In genomic region chr19:48660854-48661731, GRCh38 we compare ENCODE assay signal across 8 cellular contexts. TPM values are rescaled to one million over a fixed set of nuclear protein-coding genes. Genes with fewer than 3 reads are reported as not detected.
DNase-seq lines count a peak whose midpoint lies in the region; ATAC-seq, FAIRE-seq and TF ChIP-seq lines count a peak whose summit lies in the region.

No MANE protein-coding gene starts in this region.

- no peak for TF ChIP-seq CTCF in HepG2 (CRISPR knock-in tag; IDR thresholded peaks at IDR 0.05)

- no peaks in the 10 kb centered on the region for H3K79me2 ChIP-seq in HepG2 (ENCODE audit: insufficient read depth, low read length)

- no peak overlapping the region for H2AFZ ChIP-seq in HepG2 (ENCODE audit: low read length)

- H3K9me3 Mint-ChIP-seq in activated CD4-positive, alpha-beta T cell treated with anti-CD3 and anti-CD28 coated beads for 36 hours (ENCODE audit: low read depth), result no peaks in the 10 kb centered on the region

- in situ Hi-C loops in HepG2 (cut with HindIII; ENCODE audit: extremely low pct_ligation_motif_present, low pct_unique_long_range_greater_than_20kb), result no loop called here

- TF ChIP-seq EP300 in HepG2 (IDR thresholded peaks at IDR 0.05; ENCODE audit: low read depth in 2 of 2, low read length in 2 of 2) (no peak), HepG2 (CRISPR knock-in tag; IDR thresholded peaks at IDR 0.05; ENCODE audit: borderline replicate concordance) (no peak)

- CTCF ChIA-PET in activated CD4-positive, alpha-beta T cell treated with anti-CD3 and anti-CD28 coated beads for 36 hours (lab: Charles Lee), result interaction anchor here (0.5 to 0.9 kb wide), 2 partner anchors 51 to 1177 kb away, joined by 3 to 4 read pairs; no protein-coding TSS in a partner anchor
- CTCF ChIA-PET in HepG2 (lab: Yijun Ruan, JAX; ENCODE audit: low intra/inter-chr PET ratio, low total read pairs), result interaction anchor here (0.7 kb wide), 1 partner anchor 24 kb away, joined by 3 read pairs; no protein-coding TSS in a partner anchor

- no peak overlapping the region for H3K4me2 ChIP-seq in HepG2 (ENCODE audit: low read depth, low read length)

- H3K27me3 Mint-ChIP-seq in activated CD4-positive, alpha-beta T cell treated with anti-CD3 and anti-CD28 coated beads for 36 hours, result no peaks in the 10 kb centered on the region

- WGBS in HepG2 (ENCODE audit: low lambda C conversion rate), result 69% methylated on average over 33 of the region's 40 CpGs

- TF ChIP-seq RAD21 in HepG2 (CRISPR knock-in tag; IDR thresholded peaks at IDR 0.05), result no peak

- H3K4me1 Mint-ChIP-seq in activated CD4-positive, alpha-beta T cell treated with anti-CD3 and anti-CD28 coated beads for 36 hours, result peaks cover 7% of the 10 kb centered on the region

- no peak overlapping the region for H3K27ac ChIP-seq in HepG2 (ENCODE audit: extremely low read length, insufficient read depth, low read length)

- H3K9me3 ChIP-seq in HepG2 (ENCODE audit: low read length), result no peaks in the 10 kb centered on the region

- TF ChIP-seq POLR2A in HepG2 (IDR thresholded peaks at IDR 0.05; ENCODE audit: insufficient read depth in 1 of 2, low read depth in 2 of 2, low read length in 2 of 2), result no peak

- peak; percentile 58 for FAIRE-seq in HepG2 (lab: Jason Lieb, UNC)

- peak; percentile 82 for ATAC-seq in HG02870 (IDR thresholded peaks at IDR 0.05; ENCODE audit: unreplicated experiment)
- ATAC-seq in activated CD4-positive, alpha-beta T cell treated with anti-CD3 and anti-CD28 coated beads for 36 hours, result peak; percentile 94
- peak; percentile 74 for ATAC-seq in HepG2

- POLR2A ChIA-PET in activated CD4-positive, alpha-beta T cell treated with anti-CD3 and anti-CD28 coated beads for 36 hours (lab: Charles Lee), result no interaction called here
- POLR2A ChIA-PET in HepG2 (lab: Yijun Ruan, JAX), result no interaction called here

- H3K4me3 Mint-ChIP-seq in activated CD4-positive, alpha-beta T cell treated with anti-CD3 and anti-CD28 coated beads for 36 hours, result peak overlapping the region; percentile 10

- intact Hi-C loops in activated CD4-positive, alpha-beta T cell treated with anti-CD3 and anti-CD28 coated beads for 36 hours (cut with DNase I, micrococcal nuclease), result loop anchor here (1.0 to 5.0 kb wide), 5 partner anchors 15 to 332 kb away; partner anchors contain the start of genes CA11 (in 1 of the 2), GYS1 (in 1 of the 2) and RUVBL2 (in 1 of the 2)
- intact Hi-C loops in HepG2 (cut with micrococcal nuclease; ENCODE audit: unreplicated experiment), result no loop called here

- no TSS peak for BruUV-seq in HepG2 (replicated peaks; lab: Mats Ljungman, UMichigan)

- H3K36me3 ChIP-seq in HepG2 (replicated peaks in 1 of 2; ENCODE audit: control insufficient read depth in 1 of 2, insufficient read depth in 2 of 2, low read length in 2 of 2), result no peaks in the 10 kb centered on the region

- H3K4me3 ChIP-seq in HepG2 (replicated peaks in 1 of 3; ENCODE audit: insufficient read depth in 1 of 3, low read depth in 2 of 3, low read length in 3 of 3), result no peak overlapping the region

- H4K20me1 ChIP-seq in HepG2 (ENCODE audit: insufficient read depth, low read length), result no peaks in the 10 kb centered on the region

- peaks cover 1 to 6% of the 10 kb centered on the region in 2 experiments; a peak in 2 of 5 replicates for H3K27me3 ChIP-seq in HepG2 (ENCODE audit: control insufficient read depth in 1 of 2, insufficient read depth in 2 of 2, low read length in 2 of 2)

- no peaks in the 10 kb centered on the region for H3K4me1 ChIP-seq in HepG2 (ENCODE audit: insufficient read depth, low read length)

- H3K27ac Mint-ChIP-seq in activated CD4-positive, alpha-beta T cell treated with anti-CD3 and anti-CD28 coated beads for 36 hours, result peak overlapping the region; percentile 94

- peak; percentile 27 to 62 for DNase-seq in NCI-H187 (lab: John Stamatoyannopoulos, UW)
- DNase-seq in NCI-H187 treated with DMSO at 0.1 percent for 48 hours (lab: John Stamatoyannopoulos, UW), result no peak
- peak; percentile 98 for DNase-seq in NCI-H2196 treated with DMSO at 0.1 percent for 48 hours (lab: John Stamatoyannopoulos, UW; ENCODE audit: unreplicated experiment)
- peak; percentile 88 for DNase-seq in activated CD4-positive, alpha-beta T cell treated with anti-CD3 and anti-CD28 coated beads for 36 hours
- peak; percentile 97 for DNase-seq in cerebellum (ENCODE audit: low spot score)
- peak; percentile 66 for DNase-seq in HepG2 (ENCODE audit: low spot score)
- peak; percentile 54 to 58 (median 55) for DNase-seq in stimulated activated CD4-positive, alpha-beta T cell treated with anti-CD3 and anti-CD28 coated beads, TNF-alpha, amount 100 ng/mL, for 4 hours (ENCODE audit: low read depth in 3 of 3)

- no peaks in the 10 kb centered on the region for H3K36me3 Mint-ChIP-seq in activated CD4-positive, alpha-beta T cell treated with anti-CD3 and anti-CD28 coated beads for 36 hours (ENCODE audit: low read depth)

- no peak overlapping the region for H3K9ac ChIP-seq in HepG2 (ENCODE audit: insufficient read depth, low read depth, low read length)

RNA-seq across cellular contexts. Expression of gene NTN5, which starts 11.7 kb away (rescaled TPM):
- total RNA-seq in activated CD4-positive, alpha-beta T cell treated with anti-CD3 and anti-CD28 coated beads for 36 hours, result under 1 TPM; 0.50 to 0.60 TPM
- total RNA-seq in cerebellum (not detected), HepG2 (2016; rRNA removed; fragmentation: Illumina TruSeq; extraction: Trizol) (not detected in 2 replicates)
- not detected in 2 replicates for total RNA-seq in HepG2 (2016; cell fraction: cytosol; rRNA removed; fragmentation: Illumina TruSeq; extraction: Trizol; ENCODE audit: low read depth)
- total RNA-seq in HepG2 (2016; cell fraction: insoluble cytoplasmic fraction; rRNA removed; fragmentation: Illumina TruSeq; extraction: Trizol), result not detected in 2 replicates
- not detected in 2 replicates for total RNA-seq in HepG2 (2016; cell fraction: membrane; rRNA removed; fragmentation: Illumina TruSeq; extraction: Trizol)
- total RNA-seq in HepG2 (2016; cell fraction: nucleus; rRNA removed; fragmentation: Illumina TruSeq; extraction: Trizol), result not detected in 2 replicates
- 0.03 and 0.05 TPM in 2 replicates for polyA plus RNA-seq in HepG2 (2011; rRNA removed)
- not detected in 2 replicates for polyA plus RNA-seq in HepG2 (2011; cell fraction: cytosol; rRNA removed)
- 0.27 and 0.42 TPM in 2 replicates for polyA plus RNA-seq in HepG2 (2011; cell fraction: nucleus; rRNA removed)
- polyA plus RNA-seq in HepG2 (2012), result 0.12 TPM in 1 of 2 replicates, not detected in the other
- not detected in 2 replicates for polyA plus RNA-seq in HepG2 (2016; cell fraction: cytosol; fragmentation: Illumina TruSeq; extraction: Trizol; ENCODE audit: low read depth)
- not detected in 2 replicates for polyA plus RNA-seq in HepG2 (2016; cell fraction: insoluble cytoplasmic fraction; fragmentation: Illumina TruSeq; extraction: Trizol; ENCODE audit: low read depth)
- polyA plus RNA-seq in HepG2 (2016; cell fraction: membrane; fragmentation: Illumina TruSeq; extraction: Trizol; ENCODE audit: low read depth), result not detected in 2 replicates
- not detected in 2 replicates for polyA plus RNA-seq in HepG2 (2016; cell fraction: nucleus; fragmentation: Illumina TruSeq; extraction: Trizol; ENCODE audit: insufficient read depth, low read depth)
- not detected in 2 replicates for polyA minus RNA-seq in HepG2 (2011; rRNA and poly(A)+ RNA removed; ENCODE audit: low replicate concordance)
- not detected in 2 replicates for polyA minus RNA-seq in HepG2 (2011; cell fraction: cytosol; rRNA and poly(A)+ RNA removed)
- not detected in 2 replicates for polyA minus RNA-seq in HepG2 (2011; cell fraction: nucleus; rRNA and poly(A)+ RNA removed)

RNA-seq across cellular contexts. Expression of gene CA11, which starts 15.1 kb away (rescaled TPM):
- total RNA-seq in activated CD4-positive, alpha-beta T cell treated with anti-CD3 and anti-CD28 coated beads for 36 hours, result 10 to 100 TPM; 11.5 to 18.0 TPM
- total RNA-seq in cerebellum (13.6 TPM), HepG2 (2016; rRNA removed; fragmentation: Illumina TruSeq; extraction: Trizol) (0.24 and 0.58 TPM in 2 replicates)
- 0.79 and 0.91 TPM in 2 replicates for total RNA-seq in HepG2 (2016; cell fraction: cytosol; rRNA removed; fragmentation: Illumina TruSeq; extraction: Trizol; ENCODE audit: low read depth)
- 0.48 TPM in 1 of 2 replicates, not detected in the other for total RNA-seq in HepG2 (2016; cell fraction: insoluble cytoplasmic fraction; rRNA removed; fragmentation: Illumina TruSeq; extraction: Trizol)
- total RNA-seq in HepG2 (2016; cell fraction: membrane; rRNA removed; fragmentation: Illumina TruSeq; extraction: Trizol), result 0.38 and 0.62 TPM in 2 replicates
- not detected in 2 replicates for total RNA-seq in HepG2 (2016; cell fraction: nucleus; rRNA removed; fragmentation: Illumina TruSeq; extraction: Trizol)
- 0.41 and 1.4 TPM in 2 replicates for polyA plus RNA-seq in HepG2 (2011; rRNA removed)
- polyA plus RNA-seq in HepG2 (2011; cell fraction: cytosol; rRNA removed), result 0.36 and 0.54 TPM in 2 replicates
- 0.45 and 0.48 TPM in 2 replicates for polyA plus RNA-seq in HepG2 (2011; cell fraction: nucleus; rRNA removed)
- polyA plus RNA-seq in HepG2 (2012), result 1.5 and 2.9 TPM in 2 replicates
- polyA plus RNA-seq in HepG2 (2016; cell fraction: cytosol; fragmentation: Illumina TruSeq; extraction: Trizol; ENCODE audit: low read depth), result 0.82 and 1.7 TPM in 2 replicates
- polyA plus RNA-seq in HepG2 (2016; cell fraction: insoluble cytoplasmic fraction; fragmentation: Illumina TruSeq; extraction: Trizol; ENCODE audit: low read depth), result 0.37 and 0.38 TPM in 2 replicates
- polyA plus RNA-seq in HepG2 (2016; cell fraction: membrane; fragmentation: Illumina TruSeq; extraction: Trizol; ENCODE audit: low read depth), result 0.62 and 2.1 TPM in 2 replicates
- polyA plus RNA-seq in HepG2 (2016; cell fraction: nucleus; fragmentation: Illumina TruSeq; extraction: Trizol; ENCODE audit: insufficient read depth, low read depth), result 0.72 and 1.3 TPM in 2 replicates
- polyA minus RNA-seq in HepG2 (2011; rRNA and poly(A)+ RNA removed; ENCODE audit: low replicate concordance), result 0.08 and 3.7 TPM in 2 replicates
- polyA minus RNA-seq in HepG2 (2011; cell fraction: cytosol; rRNA and poly(A)+ RNA removed), result not detected in 2 replicates
- polyA minus RNA-seq in HepG2 (2011; cell fraction: nucleus; rRNA and poly(A)+ RNA removed), result not detected in 2 replicates

RNA-seq across cellular contexts. Expression of gene DBP, which starts 23.9 kb away (rescaled TPM):
- total RNA-seq in activated CD4-positive, alpha-beta T cell treated with anti-CD3 and anti-CD28 coated beads for 36 hours, result 10 to 100 TPM in 1 of 2 experiments, 1 to 10 TPM in 1; 8.3 to 12.4 TPM
- total RNA-seq in cerebellum (3.2 TPM), HepG2 (2016; rRNA removed; fragmentation: Illumina TruSeq; extraction: Trizol) (5.5 and 5.8 TPM in 2 replicates)
- 2.6 and 4.6 TPM in 2 replicates for total RNA-seq in HepG2 (2016; cell fraction: cytosol; rRNA removed; fragmentation: Illumina TruSeq; extraction: Trizol; ENCODE audit: low read depth)
- 2.5 and 6.3 TPM in 2 replicates for total RNA-seq in HepG2 (2016; cell fraction: insoluble cytoplasmic fraction; rRNA removed; fragmentation: Illumina TruSeq; extraction: Trizol)
- 6.0 TPM in 2 replicates for total RNA-seq in HepG2 (2016; cell fraction: membrane; rRNA removed; fragmentation: Illumina TruSeq; extraction: Trizol)
- 2.5 and 2.9 TPM in 2 replicates for total RNA-seq in HepG2 (2016; cell fraction: nucleus; rRNA removed; fragmentation: Illumina TruSeq; extraction: Trizol)
- 1.7 and 2.1 TPM in 2 replicates for polyA plus RNA-seq in HepG2 (2011; rRNA removed)
- 2.1 and 2.5 TPM in 2 replicates for polyA plus RNA-seq in HepG2 (2011; cell fraction: cytosol; rRNA removed)
- 2.7 and 3.2 TPM in 2 replicates for polyA plus RNA-seq in HepG2 (2011; cell fraction: nucleus; rRNA removed)
- 3.6 and 3.7 TPM in 2 replicates for polyA plus RNA-seq in HepG2 (2012)
- 2.3 and 2.6 TPM in 2 replicates for polyA plus RNA-seq in HepG2 (2016; cell fraction: cytosol; fragmentation: Illumina TruSeq; extraction: Trizol; ENCODE audit: low read depth)
- 5.2 and 5.4 TPM in 2 replicates for polyA plus RNA-seq in HepG2 (2016; cell fraction: insoluble cytoplasmic fraction; fragmentation: Illumina TruSeq; extraction: Trizol; ENCODE audit: low read depth)
- polyA plus RNA-seq in HepG2 (2016; cell fraction: membrane; fragmentation: Illumina TruSeq; extraction: Trizol; ENCODE audit: low read depth), result 2.9 and 5.4 TPM in 2 replicates
- polyA plus RNA-seq in HepG2 (2016; cell fraction: nucleus; fragmentation: Illumina TruSeq; extraction: Trizol; ENCODE audit: insufficient read depth, low read depth), result 5.1 and 6.2 TPM in 2 replicates
- polyA minus RNA-seq in HepG2 (2011; rRNA and poly(A)+ RNA removed; ENCODE audit: low replicate concordance), result 2.0 and 5.8 TPM in 2 replicates
- polyA minus RNA-seq in HepG2 (2011; cell fraction: cytosol; rRNA and poly(A)+ RNA removed), result 2.3 and 2.7 TPM in 2 replicates
- 1.5 and 3.0 TPM in 2 replicates for polyA minus RNA-seq in HepG2 (2011; cell fraction: nucleus; rRNA and poly(A)+ RNA removed)

RNA-seq across cellular contexts. Expression of gene FUT2, which starts 34.7 kb away (rescaled TPM):
- total RNA-seq in activated CD4-positive, alpha-beta T cell treated with anti-CD3 and anti-CD28 coated beads for 36 hours, result not detected
- total RNA-seq in cerebellum (0.18 TPM), HepG2 (2016; rRNA removed; fragmentation: Illumina TruSeq; extraction: Trizol) (0.07 TPM in 1 of 2 replicates, not detected in the other)
- 1.1 TPM in 1 of 2 replicates, not detected in the other for total RNA-seq in HepG2 (2016; cell fraction: cytosol; rRNA removed; fragmentation: Illumina TruSeq; extraction: Trizol; ENCODE audit: low read depth)
- total RNA-seq in HepG2 (2016; cell fraction: insoluble cytoplasmic fraction; rRNA removed; fragmentation: Illumina TruSeq; extraction: Trizol), result 0.19 and 0.39 TPM in 2 replicates
- 0.10 and 0.12 TPM in 2 replicates for total RNA-seq in HepG2 (2016; cell fraction: membrane; rRNA removed; fragmentation: Illumina TruSeq; extraction: Trizol)
- 0.16 TPM in 1 of 2 replicates, not detected in the other for total RNA-seq in HepG2 (2016; cell fraction: nucleus; rRNA removed; fragmentation: Illumina TruSeq; extraction: Trizol)
- polyA plus RNA-seq in HepG2 (2011; rRNA removed), result 0.10 TPM in 1 of 2 replicates, not detected in the other
- polyA plus RNA-seq in HepG2 (2011; cell fraction: cytosol; rRNA removed), result not detected in 2 replicates
- 0.21 TPM in 1 of 2 replicates, not detected in the other for polyA plus RNA-seq in HepG2 (2011; cell fraction: nucleus; rRNA removed)
- polyA plus RNA-seq in HepG2 (2012), result 0.19 and 0.32 TPM in 2 replicates
- polyA plus RNA-seq in HepG2 (2016; cell fraction: cytosol; fragmentation: Illumina TruSeq; extraction: Trizol; ENCODE audit: low read depth), result 0.03 TPM in 1 of 2 replicates, not detected in the other
- not detected in 2 replicates for polyA plus RNA-seq in HepG2 (2016; cell fraction: insoluble cytoplasmic fraction; fragmentation: Illumina TruSeq; extraction: Trizol; ENCODE audit: low read depth)
- not detected in 2 replicates for polyA plus RNA-seq in HepG2 (2016; cell fraction: membrane; fragmentation: Illumina TruSeq; extraction: Trizol; ENCODE audit: low read depth)
- 0.15 TPM in 1 of 2 replicates, not detected in the other for polyA plus RNA-seq in HepG2 (2016; cell fraction: nucleus; fragmentation: Illumina TruSeq; extraction: Trizol; ENCODE audit: insufficient read depth, low read depth)
- not detected in 2 replicates for polyA minus RNA-seq in HepG2 (2011; rRNA and poly(A)+ RNA removed; ENCODE audit: low replicate concordance)
- not detected in 2 replicates for polyA minus RNA-seq in HepG2 (2011; cell fraction: cytosol; rRNA and poly(A)+ RNA removed)
- polyA minus RNA-seq in HepG2 (2011; cell fraction: nucleus; rRNA and poly(A)+ RNA removed), result not detected in 2 replicates

RNA-seq across cellular contexts. Expression of gene SPHK2, which starts 41.8 kb away (rescaled TPM):
- 10 to 100 TPM; 27.0 TPM for total RNA-seq in activated CD4-positive, alpha-beta T cell treated with anti-CD3 and anti-CD28 coated beads for 36 hours
- total RNA-seq in cerebellum (9.8 TPM), HepG2 (2016; rRNA removed; fragmentation: Illumina TruSeq; extraction: Trizol) (11.1 and 14.4 TPM in 2 replicates)
- 5.0 and 6.0 TPM in 2 replicates for total RNA-seq in HepG2 (2016; cell fraction: cytosol; rRNA removed; fragmentation: Illumina TruSeq; extraction: Trizol; ENCODE audit: low read depth)
- 8.9 and 15.9 TPM in 2 replicates for total RNA-seq in HepG2 (2016; cell fraction: insoluble cytoplasmic fraction; rRNA removed; fragmentation: Illumina TruSeq; extraction: Trizol)
- total RNA-seq in HepG2 (2016; cell fraction: membrane; rRNA removed; fragmentation: Illumina TruSeq; extraction: Trizol), result 10.7 and 12.1 TPM in 2 replicates
- 10.2 and 11.3 TPM in 2 replicates for total RNA-seq in HepG2 (2016; cell fraction: nucleus; rRNA removed; fragmentation: Illumina TruSeq; extraction: Trizol)
- 2.9 and 4.5 TPM in 2 replicates for polyA plus RNA-seq in HepG2 (2011; rRNA removed)
- 2.2 and 3.8 TPM in 2 replicates for polyA plus RNA-seq in HepG2 (2011; cell fraction: cytosol; rRNA removed)
- 17.1 and 20.8 TPM in 2 replicates for polyA plus RNA-seq in HepG2 (2011; cell fraction: nucleus; rRNA removed)
- polyA plus RNA-seq in HepG2 (2012), result 2.8 and 3.1 TPM in 2 replicates
- 3.0 and 3.7 TPM in 2 replicates for polyA plus RNA-seq in HepG2 (2016; cell fraction: cytosol; fragmentation: Illumina TruSeq; extraction: Trizol; ENCODE audit: low read depth)
- polyA plus RNA-seq in HepG2 (2016; cell fraction: insoluble cytoplasmic fraction; fragmentation: Illumina TruSeq; extraction: Trizol; ENCODE audit: low read depth), result 10.5 and 14.1 TPM in 2 replicates
- 7.7 and 9.4 TPM in 2 replicates for polyA plus RNA-seq in HepG2 (2016; cell fraction: membrane; fragmentation: Illumina TruSeq; extraction: Trizol; ENCODE audit: low read depth)
- 24.3 and 24.6 TPM in 2 replicates for polyA plus RNA-seq in HepG2 (2016; cell fraction: nucleus; fragmentation: Illumina TruSeq; extraction: Trizol; ENCODE audit: insufficient read depth, low read depth)
- polyA minus RNA-seq in HepG2 (2011; rRNA and poly(A)+ RNA removed; ENCODE audit: low replicate concordance), result 11.6 and 13.3 TPM in 2 replicates
- polyA minus RNA-seq in HepG2 (2011; cell fraction: cytosol; rRNA and poly(A)+ RNA removed), result 3.5 and 3.8 TPM in 2 replicates
- 9.0 and 10.2 TPM in 2 replicates for polyA minus RNA-seq in HepG2 (2011; cell fraction: nucleus; rRNA and poly(A)+ RNA removed)
